9 cellular contexts compared by ENCODE assay signal in the genomic region with DNA sequence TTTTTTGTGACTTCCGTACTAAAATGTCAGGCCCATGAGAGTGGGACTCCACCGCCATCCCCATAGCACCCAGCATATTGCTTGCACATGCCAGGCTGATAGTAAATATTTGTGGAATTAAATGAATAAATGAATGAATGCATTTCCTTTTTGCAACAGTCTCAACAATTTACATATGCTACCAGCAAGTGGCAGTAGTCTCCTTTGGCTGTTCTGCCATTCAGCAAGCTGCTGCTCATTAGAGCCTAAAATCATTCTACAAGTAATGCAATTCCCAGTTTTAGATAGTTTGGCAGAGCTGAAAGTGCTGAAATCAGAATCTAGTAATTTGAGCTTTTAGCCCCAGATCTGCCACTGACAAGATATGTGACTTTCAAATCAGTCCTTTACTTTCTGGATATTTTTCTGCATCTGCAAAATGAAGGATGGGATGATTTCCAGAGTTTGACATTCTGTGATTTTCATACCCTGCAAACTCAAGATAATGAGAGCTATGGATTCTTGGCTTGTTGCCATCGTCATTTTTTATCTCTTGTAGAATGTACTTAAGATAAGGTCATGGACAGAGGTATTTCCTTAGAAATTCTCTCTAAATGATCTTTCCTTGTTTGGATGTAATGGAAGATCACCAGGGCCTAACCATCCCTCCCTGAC. TPM values are rescaled to one million over a fixed set of nuclear protein-coding genes. Genes with fewer than 3 reads are reported as not detected.
DNase-seq lines count a peak whose midpoint lies in the region; ATAC-seq, FAIRE-seq and TF ChIP-seq lines count a peak whose summit lies in the region.
"Had no signal": no experiment of that assay in that cellular context is flagged by ENCODE, and none has a peak within 500 bp of the region (broad histone marks: within the 10 kb centered on the region; RNA-seq: fewer than 3 reads in every experiment).

No MANE protein-coding gene starts in this region.

- H3K27me3 Mint-ChIP-seq in type B pancreatic cell = no peaks in the 10 kb centered on the region

- peak; percentile 19 for FAIRE-seq in kidney (lab: Jason Lieb, UNC)

- no peaks in the 10 kb centered on the region for H3K9me2 ChIP-seq in DOHH2 (replicated peaks; ENCODE audit: control insufficient read depth, low read length)

- peak; percentile 65 for DNase-seq in A673 (ENCODE audit: low spot score)
- DNase-seq in NCI-H1417 (lab: John Stamatoyannopoulos, UW) = peak in 2 of 3 experiments; percentile 3 to 56
- no peak for DNase-seq in ascending aorta (ENCODE audit: low spot score in 2 of 2)
- no peak for DNase-seq in kidney
- DNase-seq in type B pancreatic cell (ENCODE audit: extremely low spot score, unreplicated experiment) = no peak
- no peak for DNase-seq in HuH-7.5 (ENCODE audit: low spot score)

- no peaks in the 10 kb centered on the region for H3K4me1 Mint-ChIP-seq in type B pancreatic cell (ENCODE audit: unreplicated experiment)

- H3K27me3 ChIP-seq in A673 (replicated peaks; ENCODE audit: insufficient read depth, low read depth, low read length, poor library complexity) (no peaks in the 10 kb centered on the region), DOHH2 (ENCODE audit: control insufficient read depth, low read length) (no peaks in the 10 kb centered on the region), ascending aorta (no peaks in the 10 kb centered on the region)

- H3K4me3 ChIP-seq in A673 (ENCODE audit: low read depth, low read length, poor library complexity, severe bottlenecking) (no peak overlapping the region), DOHH2 (ENCODE audit: low read length) (no peak overlapping the region), ascending aorta (no peak overlapping the region), kidney (ENCODE audit: low read length in 2 of 2) (no peak overlapping the region)

- H3K9me3 ChIP-seq in A673 (ENCODE audit: low read depth, low read length, poor library complexity, severe bottlenecking) (no peaks in the 10 kb centered on the region), DOHH2 (ENCODE audit: control insufficient read depth, insufficient read depth, low read length) (no peaks in the 10 kb centered on the region), ascending aorta (no peaks in the 10 kb centered on the region), kidney (ENCODE audit: control insufficient read depth in 1 of 2, low read length in 2 of 2) (no peaks in the 10 kb centered on the region)

- ATAC-seq in HG02763 (IDR thresholded peaks at IDR 0.05; ENCODE audit: unreplicated experiment) = no peak

- no peak overlapping the region for H3K4me3 Mint-ChIP-seq in type B pancreatic cell

- no peaks in the 10 kb centered on the region for H3K36me3 ChIP-seq in A673 (ENCODE audit: insufficient read depth, low read length, poor library complexity, severe bottlenecking)
- no peaks in the 10 kb centered on the region for H3K36me3 ChIP-seq in DOHH2 (ENCODE audit: control insufficient read depth, low read length)
- H3K36me3 ChIP-seq in ascending aorta = no peaks in the 10 kb centered on the region
- H3K36me3 ChIP-seq in kidney (ENCODE audit: control insufficient read depth in 1 of 2, insufficient read depth in 2 of 2, low read length in 2 of 2) = no peaks in the 10 kb centered on the region

- intact Hi-C loops in A673 (cut with micrococcal nuclease; ENCODE audit: unreplicated experiment) (loop anchor here (1.0 to 10.0 kb wide), 3 partner anchors 93 to 220 kb away; no protein-coding TSS in a partner anchor), ascending aorta (cut with DNase I) (loop anchor here (2.0 kb wide), 1 partner anchor 88 kb away; no protein-coding TSS in a partner anchor), kidney (cut with DNase I) (no loop called here)

- H3K27ac Mint-ChIP-seq in type B pancreatic cell = no peak overlapping the region

- no peaks in the 10 kb centered on the region for H3K36me3 Mint-ChIP-seq in type B pancreatic cell

- H3K79me2 ChIP-seq in DOHH2 (ENCODE audit: control insufficient read depth, low read length) = no peaks in the 10 kb centered on the region

- H4K20me1 ChIP-seq in DOHH2 (ENCODE audit: control insufficient read depth, insufficient read depth, low read depth, low read length) = no peaks in the 10 kb centered on the region

- no peak overlapping the region for H3K4me2 ChIP-seq in DOHH2 (ENCODE audit: low read length)

- H3K4me1 ChIP-seq in A673 (ENCODE audit: insufficient read depth, low read length, poor library complexity, severe bottlenecking) = no peaks in the 10 kb centered on the region
- no peaks in the 10 kb centered on the region for H3K4me1 ChIP-seq in DOHH2 (ENCODE audit: control insufficient read depth, low read length)
- H3K4me1 ChIP-seq in ascending aorta = no peaks in the 10 kb centered on the region
- H3K4me1 ChIP-seq in kidney (ENCODE audit: control insufficient read depth in 1 of 2, insufficient read depth in 1 of 2, low read depth in 1 of 2, low read length in 2 of 2) = no peaks in the 10 kb centered on the region

- H3K27ac ChIP-seq in A673 (ENCODE audit: low read depth, low read length, poor library complexity, severe bottlenecking) = no peak overlapping the region
- no peak overlapping the region for H3K27ac ChIP-seq in DOHH2 (ENCODE audit: low read depth, low read length)
- no peak overlapping the region for H3K27ac ChIP-seq in ascending aorta
- no peak overlapping the region for H3K27ac ChIP-seq in kidney (ENCODE audit: low read depth in 2 of 2, low read length in 2 of 2)
- H3K27ac ChIP-seq: epithelial cell of prostate had no signal

- no peaks in the 10 kb centered on the region for H3K9me3 Mint-ChIP-seq in type B pancreatic cell

- POLR2A ChIA-PET in A673 (lab: Charles Lee; ENCODE audit: low non-redundant PET) = no interaction called here

- H3F3A ChIP-seq in DOHH2 (ENCODE audit: control insufficient read depth, insufficient read depth) = no peaks in the 10 kb centered on the region

- BruUV-seq in A673 (replicated peaks; lab: Mats Ljungman, UMichigan) = no TSS peak

- no peak overlapping the region for H3K9ac ChIP-seq in kidney (ENCODE audit: low read length in 2 of 2)

- CTCF ChIA-PET in A673 (lab: Charles Lee) = no interaction called here

- peak; percentile 67 for TF ChIP-seq CTCF in A673 (conservative IDR thresholded peaks at IDR 0.05; ENCODE audit: low read depth, low read length)
- TF ChIP-seq CTCF in DOHH2 (IDR thresholded peaks at IDR 0.05; ENCODE audit: low read depth, low read length, poor library complexity, severe bottlenecking) = peak; percentile 49
- peak; percentile 32 to 57 (median 44) for TF ChIP-seq CTCF in ascending aorta (IDR thresholded peaks at IDR 0.05)
- peak; percentile 54 for TF ChIP-seq CTCF in kidney (IDR thresholded peaks at IDR 0.05; ENCODE audit: borderline replicate concordance, extremely low read depth, insufficient read depth)
- TF ChIP-seq CTCF in type B pancreatic cell (conservative IDR thresholded peaks at IDR 0.05) = peak; percentile 70

RNA-seq across cellular contexts. Expression of gene INTS6L, which starts 35.7 kb away (rescaled TPM):
- 11.7 and 14.4 TPM in 2 replicates for total RNA-seq in A673 (2021)
- 11.9 TPM for total RNA-seq in ascending aorta
- total RNA-seq in kidney = 7.7 TPM
- polyA plus RNA-seq in kidney (ENCODE audit: insufficient read depth, low read depth, low replicate concordance) = 4.7 TPM
- 7.2 and 12.9 TPM in 2 replicates for total RNA-seq in type B pancreatic cell (ENCODE audit: low replicate concordance)

Comparison
In these comparisons a context has a peak if more than half of its experiments do, and no peak if none do; other contexts are left out.
1. DNase-seq: peak in A673 (single experiment) and NCI-H1417 (2 of 3); none in ascending aorta (0 of 2), kidney (single experiment), type B pancreatic cell (single experiment) and HuH-7.5 (single experiment).
2. Peak in every context shown above with its lines, with median percentiles within 50 percentile points of each other: CTCF ChIP-seq.